In the genomic region with DNA sequence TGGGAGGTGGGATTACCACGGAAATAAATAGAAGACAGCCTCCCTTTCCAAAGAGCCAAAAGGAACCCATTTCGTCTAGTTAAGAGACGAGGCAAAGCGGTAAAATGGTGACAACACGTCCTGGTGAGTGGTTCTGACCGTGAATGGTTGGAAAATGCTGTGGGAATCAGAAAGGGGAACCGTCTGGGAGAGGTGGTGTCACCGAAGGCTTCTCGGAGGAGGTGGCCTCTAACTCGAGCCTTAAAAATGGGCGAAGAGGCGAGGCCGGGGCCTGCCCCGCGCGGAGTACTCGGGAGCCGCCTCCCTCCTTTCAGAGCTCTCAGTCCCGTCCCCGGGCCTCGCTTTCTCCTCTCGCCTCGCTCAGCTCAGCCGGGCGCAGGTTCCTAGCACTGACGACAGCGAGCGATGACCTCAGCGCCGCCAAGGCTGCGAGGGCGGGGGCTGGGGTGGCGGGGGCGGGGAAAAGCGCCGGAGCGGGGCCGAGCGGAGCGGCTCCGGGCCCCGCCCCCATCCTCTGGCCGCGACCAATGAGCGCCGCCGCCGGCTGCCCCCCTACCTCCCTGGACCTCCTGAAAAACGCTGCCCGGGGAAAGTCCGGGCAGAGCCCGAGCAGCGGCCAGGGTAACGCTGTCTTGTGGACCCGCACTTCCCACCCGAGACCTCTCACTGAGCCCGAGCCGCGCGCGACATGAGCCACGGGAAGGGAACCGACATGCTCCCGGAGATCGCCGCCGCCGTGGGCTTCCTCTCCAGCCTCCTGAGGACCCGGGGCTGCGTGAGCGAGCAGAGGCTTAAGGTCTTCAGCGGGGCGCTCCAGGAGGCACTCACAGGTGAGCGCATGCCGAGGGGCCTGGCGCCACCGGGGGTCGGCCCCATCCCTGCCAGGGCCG, we compare ENCODE assay signal across 1 cellular context.
TF ChIP-seq lines count a peak whose summit lies in the region.

A gene with protein sequence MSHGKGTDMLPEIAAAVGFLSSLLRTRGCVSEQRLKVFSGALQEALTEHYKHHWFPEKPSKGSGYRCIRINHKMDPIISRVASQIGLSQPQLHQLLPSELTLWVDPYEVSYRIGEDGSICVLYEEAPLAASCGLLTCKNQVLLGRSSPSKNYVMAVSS (plus strand): TSS at position 601 of the 890 bp plus-strand sequence. CDS start 88 bp downstream, at position 689.

TF ChIP-seq in K562, 482 proteins besides CTCF, POLR2A, EP300 and RAD21 (continued from another document and continues in another):
- TF ChIP-seq NR2C2 (CRISPR knock-in tag; IDR thresholded peaks at IDR 0.05) (no peak), NR2C2 (tag; IDR thresholded peaks at IDR 0.05) (peak; percentile 62), BRD9 (IDR thresholded peaks at IDR 0.05; ENCODE audit: low read depth, partially characterized antibody) (peak; percentile 65), SRF (CRISPR knock-in tag; IDR thresholded peaks at IDR 0.05) (peak in 1 of 2 experiments; percentile 85; a peak in 1 of 4 replicates), MCM7 (IDR thresholded peaks at IDR 0.05) (no peak), ZNF232 (CRISPR knock-in tag; IDR thresholded peaks at IDR 0.05) (0 out of 2 replicates have a peak, but pooled peaks have one; percentile 80), GATAD2A (IDR thresholded peaks at IDR 0.05) (peak; percentile 98), POLR2G (IDR thresholded peaks at IDR 0.05; ENCODE audit: low read depth, low read length) (peak; percentile 97), ZNF263 (CRISPR knock-in tag; IDR thresholded peaks at IDR 0.05; ENCODE audit: borderline replicate concordance) (peak; percentile 39; the same call in 1 of the 2 replicates), NRF1 (conservative IDR thresholded peaks at IDR 0.05 in 1 of 2, IDR thresholded peaks at IDR 0.05 in 1 of 2) (peak; percentile 63 to 69; a peak in 3 of 4 replicates), ZFPM2 (CRISPR knock-in tag; IDR thresholded peaks at IDR 0.05) (no peak), MTA3 (IDR thresholded peaks at IDR 0.05; ENCODE audit: borderline replicate concordance) (peak; percentile 53), PHF8 (IDR thresholded peaks at IDR 0.05; ENCODE audit: borderline replicate concordance, low read length) (peak; percentile 82; the same call in 1 of the 2 replicates), LCOR (CRISPR knock-in tag; IDR thresholded peaks at IDR 0.05) (peak; percentile 43; the same call in 1 of the 2 replicates), TBP (optimal IDR thresholded peaks at IDR 0.05; ENCODE audit: low read depth, low read length) (peak; percentile 83), BCL6 (CRISPR knock-in tag; IDR thresholded peaks at IDR 0.05) (no peak), TRIM24 (IDR thresholded peaks at IDR 0.05) (peak in 1 of 2 experiments; percentile 47; a peak in 1 of 4 replicates), TGIF2 (CRISPR knock-in tag; IDR thresholded peaks at IDR 0.05) (0 out of 2 replicates have a peak, but pooled peaks have one; percentile 68), CBX8 (IDR thresholded peaks at IDR 0.05; ENCODE audit: borderline replicate concordance, extremely low read depth, low read depth, low read length, poor library complexity, severe bottlenecking) (no peak), SAFB (IDR thresholded peaks at IDR 0.05; ENCODE audit: borderline replicate concordance, low read depth, low read length) (peak; percentile 95), CREB1 (IDR thresholded peaks at IDR 0.05) (peak; percentile 75), CREB1 (CRISPR knock-in tag; IDR thresholded peaks at IDR 0.05) (no peak), MEF2D (tag; conservative IDR thresholded peaks at IDR 0.05; ENCODE audit: low read depth) (0 out of 2 replicates have a peak, but pooled peaks have one; percentile 34), HDAC2 (IDR thresholded peaks at IDR 0.05) (peak; percentile 89), CBFA2T3 (IDR thresholded peaks at IDR 0.05) (0 out of 2 replicates have a peak, but pooled peaks have one; percentile 2), PHF21A (IDR thresholded peaks at IDR 0.05; ENCODE audit: borderline replicate concordance, low read depth) (no peak; the same call in 1 of the 2 replicates), NR4A1 (CRISPR knock-in tag; IDR thresholded peaks at IDR 0.05) (no peak), NR4A1 (tag; IDR thresholded peaks at IDR 0.05) (peak; percentile 73), HNRNPL (IDR thresholded peaks at IDR 0.05; ENCODE audit: low read depth, low read length) (peak; percentile 67; the same call in 1 of the 2 replicates)
- TF ChIP-seq, protein P1, sequence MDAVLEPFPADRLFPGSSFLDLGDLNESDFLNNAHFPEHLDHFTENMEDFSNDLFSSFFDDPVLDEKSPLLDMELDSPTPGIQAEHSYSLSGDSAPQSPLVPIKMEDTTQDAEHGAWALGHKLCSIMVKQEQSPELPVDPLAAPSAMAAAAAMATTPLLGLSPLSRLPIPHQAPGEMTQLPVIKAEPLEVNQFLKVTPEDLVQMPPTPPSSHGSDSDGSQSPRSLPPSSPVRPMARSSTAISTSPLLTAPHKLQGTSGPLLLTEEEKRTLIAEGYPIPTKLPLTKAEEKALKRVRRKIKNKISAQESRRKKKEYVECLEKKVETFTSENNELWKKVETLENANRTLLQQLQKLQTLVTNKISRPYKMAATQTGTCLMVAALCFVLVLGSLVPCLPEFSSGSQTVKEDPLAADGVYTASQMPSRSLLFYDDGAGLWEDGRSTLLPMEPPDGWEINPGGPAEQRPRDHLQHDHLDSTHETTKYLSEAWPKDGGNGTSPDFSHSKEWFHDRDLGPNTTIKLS (IDR thresholded peaks at IDR 0.05; ENCODE audit: borderline replicate concordance, low read depth), result no peak
- TF ChIP-seq, protein P2, sequence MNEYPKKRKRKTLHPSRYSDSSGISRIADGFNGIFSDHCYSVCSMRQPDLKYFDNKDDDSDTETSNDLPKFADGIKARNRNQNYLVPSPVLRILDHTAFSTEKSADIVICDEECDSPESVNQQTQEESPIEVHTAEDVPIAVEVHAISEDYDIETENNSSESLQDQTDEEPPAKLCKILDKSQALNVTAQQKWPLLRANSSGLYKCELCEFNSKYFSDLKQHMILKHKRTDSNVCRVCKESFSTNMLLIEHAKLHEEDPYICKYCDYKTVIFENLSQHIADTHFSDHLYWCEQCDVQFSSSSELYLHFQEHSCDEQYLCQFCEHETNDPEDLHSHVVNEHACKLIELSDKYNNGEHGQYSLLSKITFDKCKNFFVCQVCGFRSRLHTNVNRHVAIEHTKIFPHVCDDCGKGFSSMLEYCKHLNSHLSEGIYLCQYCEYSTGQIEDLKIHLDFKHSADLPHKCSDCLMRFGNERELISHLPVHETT (CRISPR knock-in tag; conservative IDR thresholded peaks at IDR 0.05 in 1 of 2, IDR thresholded peaks at IDR 0.05 in 1 of 2), result peak in 1 of 2 experiments; percentile 74; a peak in 1 of 4 replicates
- TF ChIP-seq, protein P3, sequence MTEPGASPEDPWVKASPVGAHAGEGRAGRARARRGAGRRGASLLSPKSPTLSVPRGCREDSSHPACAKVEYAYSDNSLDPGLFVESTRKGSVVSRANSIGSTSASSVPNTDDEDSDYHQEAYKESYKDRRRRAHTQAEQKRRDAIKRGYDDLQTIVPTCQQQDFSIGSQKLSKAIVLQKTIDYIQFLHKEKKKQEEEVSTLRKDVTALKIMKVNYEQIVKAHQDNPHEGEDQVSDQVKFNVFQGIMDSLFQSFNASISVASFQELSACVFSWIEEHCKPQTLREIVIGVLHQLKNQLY (CRISPR knock-in tag; conservative IDR thresholded peaks at IDR 0.05), result 0 out of 4 replicates have a peak, but pooled peaks of 1 of the 2 experiments have one; percentile 77
- TF ChIP-seq, protein P4, sequence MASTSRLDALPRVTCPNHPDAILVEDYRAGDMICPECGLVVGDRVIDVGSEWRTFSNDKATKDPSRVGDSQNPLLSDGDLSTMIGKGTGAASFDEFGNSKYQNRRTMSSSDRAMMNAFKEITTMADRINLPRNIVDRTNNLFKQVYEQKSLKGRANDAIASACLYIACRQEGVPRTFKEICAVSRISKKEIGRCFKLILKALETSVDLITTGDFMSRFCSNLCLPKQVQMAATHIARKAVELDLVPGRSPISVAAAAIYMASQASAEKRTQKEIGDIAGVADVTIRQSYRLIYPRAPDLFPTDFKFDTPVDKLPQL (IDR thresholded peaks at IDR 0.05; ENCODE audit: extremely low read depth, insufficient read length), result no peak
- TF ChIP-seq, protein P5, sequence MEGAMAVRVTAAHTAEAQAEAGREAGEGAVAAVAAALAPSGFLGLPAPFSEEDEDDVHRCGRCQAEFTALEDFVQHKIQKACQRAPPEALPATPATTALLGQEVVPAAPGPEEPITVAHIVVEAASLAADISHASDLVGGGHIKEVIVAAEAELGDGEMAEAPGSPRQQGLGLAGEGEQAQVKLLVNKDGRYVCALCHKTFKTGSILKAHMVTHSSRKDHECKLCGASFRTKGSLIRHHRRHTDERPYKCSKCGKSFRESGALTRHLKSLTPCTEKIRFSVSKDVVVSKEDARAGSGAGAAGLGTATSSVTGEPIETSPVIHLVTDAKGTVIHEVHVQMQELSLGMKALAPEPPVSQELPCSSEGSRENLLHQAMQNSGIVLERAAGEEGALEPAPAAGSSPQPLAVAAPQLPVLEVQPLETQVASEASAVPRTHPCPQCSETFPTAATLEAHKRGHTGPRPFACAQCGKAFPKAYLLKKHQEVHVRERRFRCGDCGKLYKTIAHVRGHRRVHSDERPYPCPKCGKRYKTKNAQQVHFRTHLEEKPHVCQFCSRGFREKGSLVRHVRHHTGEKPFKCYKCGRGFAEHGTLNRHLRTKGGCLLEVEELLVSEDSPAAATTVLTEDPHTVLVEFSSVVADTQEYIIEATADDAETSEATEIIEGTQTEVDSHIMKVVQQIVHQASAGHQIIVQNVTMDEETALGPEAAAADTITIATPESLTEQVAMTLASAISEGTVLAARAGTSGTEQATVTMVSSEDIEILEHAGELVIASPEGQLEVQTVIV (CRISPR knock-in tag; IDR thresholded peaks at IDR 0.05; ENCODE audit: borderline replicate concordance), result no peak
- TF ChIP-seq, protein P6, sequence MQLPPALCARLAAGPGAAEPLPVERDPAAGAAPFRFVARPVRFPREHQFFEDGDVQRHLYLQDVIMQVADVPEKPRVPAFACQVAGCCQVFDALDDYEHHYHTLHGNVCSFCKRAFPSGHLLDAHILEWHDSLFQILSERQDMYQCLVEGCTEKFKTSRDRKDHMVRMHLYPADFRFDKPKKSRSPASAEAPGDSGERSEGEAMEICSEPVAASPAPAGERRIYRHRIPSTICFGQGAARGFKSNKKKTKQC (CRISPR knock-in tag; IDR thresholded peaks at IDR 0.05), result 0 out of 2 replicates have a peak, but pooled peaks have one; percentile 21
- TF ChIP-seq, protein P7, sequence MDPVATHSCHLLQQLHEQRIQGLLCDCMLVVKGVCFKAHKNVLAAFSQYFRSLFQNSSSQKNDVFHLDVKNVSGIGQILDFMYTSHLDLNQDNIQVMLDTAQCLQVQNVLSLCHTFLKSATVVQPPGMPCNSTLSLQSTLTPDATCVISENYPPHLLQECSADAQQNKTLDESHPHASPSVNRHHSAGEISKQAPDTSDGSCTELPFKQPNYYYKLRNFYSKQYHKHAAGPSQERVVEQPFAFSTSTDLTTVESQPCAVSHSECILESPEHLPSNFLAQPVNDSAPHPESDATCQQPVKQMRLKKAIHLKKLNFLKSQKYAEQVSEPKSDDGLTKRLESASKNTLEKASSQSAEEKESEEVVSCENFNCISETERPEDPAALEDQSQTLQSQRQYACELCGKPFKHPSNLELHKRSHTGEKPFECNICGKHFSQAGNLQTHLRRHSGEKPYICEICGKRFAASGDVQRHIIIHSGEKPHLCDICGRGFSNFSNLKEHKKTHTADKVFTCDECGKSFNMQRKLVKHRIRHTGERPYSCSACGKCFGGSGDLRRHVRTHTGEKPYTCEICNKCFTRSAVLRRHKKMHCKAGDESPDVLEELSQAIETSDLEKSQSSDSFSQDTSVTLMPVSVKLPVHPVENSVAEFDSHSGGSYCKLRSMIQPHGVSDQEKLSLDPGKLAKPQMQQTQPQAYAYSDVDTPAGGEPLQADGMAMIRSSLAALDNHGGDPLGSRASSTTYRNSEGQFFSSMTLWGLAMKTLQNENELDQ (CRISPR knock-in tag; IDR thresholded peaks at IDR 0.05; ENCODE audit: borderline replicate concordance), result peak; percentile 47; the same call in 1 of the 2 replicates
- TF ChIP-seq, protein P8, sequence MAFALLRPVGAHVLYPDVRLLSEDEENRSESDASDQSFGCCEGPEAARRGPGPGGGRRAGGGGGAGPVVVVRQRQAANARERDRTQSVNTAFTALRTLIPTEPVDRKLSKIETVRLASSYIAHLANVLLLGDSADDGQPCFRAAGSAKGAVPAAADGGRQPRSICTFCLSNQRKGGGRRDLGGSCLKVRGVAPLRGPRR (CRISPR knock-in tag; IDR thresholded peaks at IDR 0.05), result 0 out of 2 replicates have a peak, but pooled peaks have one; percentile 2
